Comparison of ENCODE assay signal across 8 cellular contexts in the genomic region with DNA sequence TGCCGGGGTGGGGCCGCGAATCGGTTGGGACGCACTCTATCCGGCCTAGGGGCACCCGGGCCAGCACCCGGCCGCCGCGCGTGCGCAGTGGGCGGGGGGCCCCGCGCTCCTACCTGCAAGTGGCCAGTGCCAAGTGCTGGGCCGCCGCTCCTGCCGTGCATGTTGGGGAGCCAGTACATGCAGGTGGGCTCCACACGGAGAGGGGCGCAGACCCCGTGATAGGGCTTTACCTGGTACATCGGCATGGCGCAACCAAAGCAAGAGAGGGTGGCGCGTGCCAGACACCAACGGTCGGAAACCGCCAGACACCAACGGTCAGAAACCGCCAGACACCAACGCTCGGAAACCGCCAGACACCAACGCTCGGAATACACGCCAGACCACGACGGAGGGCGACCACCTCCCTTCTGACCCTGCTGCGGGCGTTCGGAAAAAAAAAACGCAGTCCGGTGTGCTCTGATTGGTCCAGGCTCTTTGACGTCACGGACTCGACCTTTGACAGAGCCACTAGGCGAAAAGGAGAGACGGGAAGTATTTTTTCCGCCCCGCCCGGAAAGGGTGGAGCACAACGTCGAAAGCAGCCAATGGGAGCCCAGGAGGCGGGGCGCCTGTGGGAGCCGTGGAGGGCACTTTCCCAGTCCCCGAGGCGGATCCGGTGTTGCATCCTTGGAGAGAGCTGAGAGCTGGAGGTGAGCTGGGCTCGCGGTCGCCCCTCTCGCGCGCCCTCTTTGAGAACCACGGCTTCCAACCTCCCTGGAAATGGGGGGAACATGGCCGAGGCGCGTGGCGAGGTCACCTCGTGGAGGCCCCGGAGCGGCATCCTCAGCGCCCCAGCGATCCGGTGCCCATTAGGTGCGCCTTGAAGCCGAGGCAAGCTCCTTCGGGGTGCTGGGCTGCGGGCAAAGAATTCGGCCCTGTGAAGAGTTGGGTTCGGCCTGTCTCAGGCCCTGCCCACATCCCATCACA. TPM values are rescaled to one million over a fixed set of nuclear protein-coding genes. Genes with fewer than 3 reads are reported as not detected.
DNase-seq lines count a peak whose midpoint lies in the region; ATAC-seq and TF ChIP-seq lines count a peak whose summit lies in the region.
"Not testable (repeated sequence)": the region's sequence is repeated elsewhere in the genome, so short reads cannot be mapped to it uniquely, and the experiment has no call there.

No MANE protein-coding gene starts in this region.

- peak overlapping the region; percentile 73 for H3K27ac ChIP-seq in urinary bladder (ENCODE audit: low read depth)

- ATAC-seq in GM18861 (IDR thresholded peaks at IDR 0.05; ENCODE audit: unreplicated experiment) (peak; percentile 51), HG03139 (IDR thresholded peaks at IDR 0.05; ENCODE audit: unreplicated experiment) (peak; percentile 67), activated B cell treated with CpG ODN at 0.5 μM for 24 hours (ENCODE audit: low read depth) (peak; percentile 76), sciatic nerve (peak; percentile 92)

- POLR2A ChIA-PET in activated B cell treated with CpG ODN at 0.5 μM for 24 hours (lab: Charles Lee) = interaction anchor here (0.6 kb wide), 1 partner anchor 233 kb away, joined by 7 read pairs; a partner anchor contains a TSS

- H3K4me3 ChIP-seq in iPS-15b (ENCODE audit: low read depth, low read length) (peak overlapping the region; percentile 48), urinary bladder (ENCODE audit: low read depth, low read length) (peak overlapping the region; percentile 37)

- not testable (repeated sequence) for H3K36me3 ChIP-seq in iPS-15b (ENCODE audit: control insufficient read depth, insufficient read depth, low read length); urinary bladder (ENCODE audit: insufficient read depth)

- TF ChIP-seq CTCF in activated B cell treated with CpG ODN at 0.5 μM for 24 hours (IDR thresholded peaks at IDR 0.05) = not testable (repeated sequence)

- intact Hi-C loops in activated B cell treated with CpG ODN at 0.5 μM for 24 hours (cut with micrococcal nuclease); sciatic nerve (cut with DNase I): not testable (repeated sequence)

- DNase-seq in NCI-H446 (lab: John Stamatoyannopoulos, UW) (peak; percentile 0 to 31), activated B cell treated with CpG ODN at 0.5 μM for 24 hours (peak; percentile 80), brain pericyte (ENCODE audit: low read depth, low spot score) (peak; percentile 18), sciatic nerve (ENCODE audit: low spot score) (peak; percentile 91)

- H3K9ac ChIP-seq in iPS-15b (ENCODE audit: low read depth, low read length) = not testable (repeated sequence)

- not testable (repeated sequence) for H3K4me1 Mint-ChIP-seq in activated B cell treated with CpG ODN at 0.5 μM for 24 hours

- under 1% methylated on average over 55 of the region's 84 CpGs for WGBS in urinary bladder

- H3K27ac Mint-ChIP-seq in activated B cell treated with CpG ODN at 0.5 μM for 24 hours = peak overlapping the region; percentile 84

- not testable (repeated sequence) for H3K4me1 ChIP-seq in iPS-15b (ENCODE audit: control insufficient read depth, insufficient read depth, low read length); urinary bladder (ENCODE audit: insufficient read depth)

- H3K4me3 Mint-ChIP-seq in activated B cell treated with CpG ODN at 0.5 μM for 24 hours = peak overlapping the region; percentile 86

- H3K27me3 Mint-ChIP-seq in activated B cell treated with CpG ODN at 0.5 μM for 24 hours = not testable (repeated sequence)

- H3K36me3 Mint-ChIP-seq in activated B cell treated with CpG ODN at 0.5 μM for 24 hours (ENCODE audit: low read depth) = not testable (repeated sequence)

- H3K9me3 Mint-ChIP-seq in activated B cell treated with CpG ODN at 0.5 μM for 24 hours = not testable (repeated sequence)

- CTCF ChIA-PET in activated B cell treated with CpG ODN at 0.5 μM for 24 hours (lab: Charles Lee) = not testable (repeated sequence)

- H3K27me3 ChIP-seq in iPS-15b (ENCODE audit: control insufficient read depth, insufficient read depth, low read length) = not testable (repeated sequence)

- not testable (repeated sequence) for H3K9me3 ChIP-seq in iPS-15b (ENCODE audit: control insufficient read depth, insufficient read depth, low read length)

RNA-seq across cellular contexts. Expression of a gene that starts 39.0 kb away (rescaled TPM):
- total RNA-seq in activated B cell treated with CpG ODN at 0.5 μM for 24 hours = 38.2 and 41.6 TPM in 2 replicates
- total RNA-seq in sciatic nerve = 46.5 TPM
- 41.9 TPM for total RNA-seq in urinary bladder
- 12.6 TPM for polyA plus RNA-seq in urinary bladder

Comparison
In these comparisons a context has a peak if more than half of its experiments do, and no peak if none do; other contexts are left out.
1. Peak in every context shown above with its lines: DNase-seq, ATAC-seq, H3K4me3 ChIP-seq and H3K27ac ChIP-seq.
2. DNase-seq: peak in every context shown above with its lines; median percentile 91 in sciatic nerve; 80 in activated B cell treated with CpG ODN at 0.5 μM for 24 hours; 18 in brain pericyte; 16 in NCI-H446.